ENCODE assay signal across 22 cellular contexts in genomic region chr1:87556326-87556725, GRCh38.
"Had no signal": no experiment of that assay in that cellular context is flagged by ENCODE, and none has a peak within 500 bp of the region (broad histone marks: within the 10 kb centered on the region; RNA-seq: fewer than 3 reads in every experiment).

No MANE protein-coding gene starts in this region.

- H3K4me3 ChIP-seq: body of pancreas had no signal

- H3K4me3 Mint-ChIP-seq: activated CD8-positive, alpha-beta T cell treated with anti-CD3 and anti-CD28 coated beads for 36 hours; activated naive CD4-positive, alpha-beta T cell treated with anti-CD3 and anti-CD28 coated beads, Interleukin-2, amount 50 U/mL, for 24 hours; activated T-cell treated with anti-CD3 and anti-CD28 coated beads, Interleukin-2, amount 50 U/mL, for 72 hours; central memory CD8-positive, alpha-beta T cell; T-cell had no signal

- H3K9me3 ChIP-seq: body of pancreas had no signal

- H3K27ac ChIP-seq: body of pancreas, VCaP had no signal

- FAIRE-seq: TTC549 had no signal

- H3K27me3 ChIP-seq: body of pancreas had no signal

- H3K4me1 Mint-ChIP-seq: activated naive CD4-positive, alpha-beta T cell treated with anti-CD3 and anti-CD28 coated beads, Interleukin-2, amount 50 U/mL, for 24 hours; central memory CD8-positive, alpha-beta T cell; T-cell had no signal

- DNase-seq: activated CD4-positive, CD25-positive, alpha-beta regulatory T cell; activated CD8-positive, alpha-beta memory T cell treated with anti-CD3 and anti-CD28 coated beads, Interleukin-2, amount 50 U/mL, for 4 hours; activated CD8-positive, alpha-beta T cell treated with anti-CD3 and anti-CD28 coated beads for 36 hours; activated T-cell treated with anti-CD3 and anti-CD28 coated beads, Interleukin-2, amount 50 U/mL, for 72 hours; aorta; body of pancreas; Kasumi-1; KBM-7; NCI-H1105 treated with DMSO at 0.1 percent for 48 hours; NCI-H1436 treated with DMSO at 0.1 percent for 48 hours; NCI-H187; NCI-H2081; NCI-H510A treated with DMSO at 0.1 percent for 48 hours; SIG-M5; T-cell; T-helper 2 cell; T1000 had no signal

- H3K27me3 Mint-ChIP-seq: activated CD8-positive, alpha-beta T cell treated with anti-CD3 and anti-CD28 coated beads for 36 hours; T-cell had no signal

- H3K4me1 ChIP-seq: body of pancreas had no signal

- H3K9me3 Mint-ChIP-seq: activated CD8-positive, alpha-beta T cell treated with anti-CD3 and anti-CD28 coated beads for 36 hours; activated naive CD4-positive, alpha-beta T cell treated with anti-CD3 and anti-CD28 coated beads, Interleukin-2, amount 50 U/mL, for 24 hours; activated T-cell treated with anti-CD3 and anti-CD28 coated beads, Interleukin-2, amount 50 U/mL, for 72 hours; activated T-helper 2 cell treated with anti-CD3 and anti-CD28 coated beads, Interferon-gamma antibody, Interleukin-2, Interleukin-4, amounts not matched to agents 10 μg/mL and 5 μg/mL and 100 μg/mL, durations not matched to agents 14 hours and 24 hours and 36 hours; central memory CD8-positive, alpha-beta T cell; T-cell had no signal

- H3K36me3 Mint-ChIP-seq: activated naive CD4-positive, alpha-beta T cell treated with anti-CD3 and anti-CD28 coated beads, Interleukin-2, amount 50 U/mL, for 24 hours; T-cell had no signal

- H3K27ac Mint-ChIP-seq: activated CD8-positive, alpha-beta T cell treated with anti-CD3 and anti-CD28 coated beads for 36 hours; activated naive CD4-positive, alpha-beta T cell treated with anti-CD3 and anti-CD28 coated beads, Interleukin-2, amount 50 U/mL, for 24 hours; activated T-cell treated with anti-CD3 and anti-CD28 coated beads, Interleukin-2, amount 50 U/mL, for 72 hours; activated T-helper 2 cell treated with anti-CD3 and anti-CD28 coated beads, Interferon-gamma antibody, Interleukin-2, Interleukin-4, amounts not matched to agents 10 μg/mL and 5 μg/mL and 100 μg/mL, durations not matched to agents 14 hours and 24 hours and 36 hours; T-cell had no signal
